In the genomic region with DNA sequence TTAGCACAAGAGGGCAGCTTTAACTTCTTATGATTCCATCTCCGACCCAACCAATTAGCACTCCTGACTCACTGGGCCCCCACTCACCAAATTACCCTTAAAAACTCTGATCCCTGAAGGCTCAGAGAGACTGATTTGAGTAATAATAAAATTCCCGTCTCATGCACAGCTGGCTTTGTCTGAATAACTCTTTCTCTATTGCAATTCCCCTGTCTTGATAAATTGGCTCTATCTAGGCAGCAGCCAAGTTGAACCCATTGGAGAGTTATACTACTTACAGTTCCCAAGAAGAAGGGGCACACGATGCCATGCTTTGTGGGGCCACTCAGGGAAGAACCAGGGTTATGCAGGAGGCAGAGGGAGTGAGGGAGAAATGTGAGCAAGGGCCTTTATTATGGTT, we compare ENCODE assay signal across 8 cellular contexts.
"Had no signal": no experiment of that assay in that cellular context is flagged by ENCODE, and none has a peak within 500 bp of the region (broad histone marks: within the 10 kb centered on the region; RNA-seq: fewer than 3 reads in every experiment).

No MANE protein-coding gene starts in this region.

- DNase-seq: GM23248, GOT3, H7, H9, HCEC 1CT, HFFc6 had no signal

- H3K4me3 Mint-ChIP-seq: GM23338, H9, HFFc6 had no signal

- H3K4me3 ChIP-seq: GM23248, GM23338, HAP-1 had no signal

- H3K27ac ChIP-seq: GM23248 had no signal

- H3K4me2 ChIP-seq: GM23338 had no signal

- H3K27ac Mint-ChIP-seq: GM23338, H9, HFFc6 had no signal

- H3K4me1 Mint-ChIP-seq: GM23338, H9 had no signal

- H3K9ac ChIP-seq: GM23248 had no signal

- H3K9me3 ChIP-seq: HAP-1 had no signal

- H3K4me1 ChIP-seq: HAP-1 had no signal

- H2AFZ ChIP-seq: GM23248, GM23338 had no signal

- H3K36me3 ChIP-seq: HAP-1 had no signal
